ENCODE assay signal across 16 cellular contexts in the genomic region with DNA sequence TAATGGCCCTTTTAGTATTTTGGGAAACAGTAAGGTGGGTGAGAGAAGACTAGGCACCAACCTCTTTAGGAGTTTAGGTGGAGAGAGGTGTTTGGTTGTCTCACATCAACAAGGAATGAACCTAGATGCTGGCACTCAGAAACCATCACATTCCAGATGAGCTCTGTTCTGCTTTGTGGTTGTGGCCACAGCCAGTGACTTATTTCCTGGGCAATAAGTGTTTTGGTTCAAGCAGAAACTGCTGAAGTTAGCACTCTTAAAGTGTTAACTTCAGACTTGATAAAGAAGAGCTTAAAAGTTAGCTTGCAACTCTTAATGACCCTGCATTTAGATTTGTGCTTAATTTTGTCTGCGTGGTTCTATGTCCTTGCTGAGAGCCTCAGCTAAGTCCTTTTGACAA.
DNase-seq lines count a peak whose midpoint lies in the region; ATAC-seq and TF ChIP-seq lines count a peak whose summit lies in the region.
"Had no signal": no experiment of that assay in that cellular context is flagged by ENCODE, and none has a peak within 500 bp of the region (broad histone marks: within the 10 kb centered on the region; RNA-seq: fewer than 3 reads in every experiment).

No MANE protein-coding gene starts in this region.

- CTCF ChIA-PET in BJ (lab: Yijun Ruan, JAX) = interaction anchor here (1.5 kb wide), 1 partner anchor 23 kb away, joined by 3 read pairs; no protein-coding TSS in a partner anchor

- POLR2A ChIA-PET in BJ (lab: Charles Lee) = no interaction called here

- H3K27me3 ChIP-seq in BJ (ENCODE audit: control insufficient read depth, insufficient read depth, low read length) = no peaks in the 10 kb centered on the region
- H3K27me3 ChIP-seq in MG63 = no peaks in the 10 kb centered on the region
- H3K27me3 ChIP-seq: BLaER1 treated with 17β-estradiol and CSF1 and Interleukin-3, amounts not matched to agents 10 nM and 100 nM; cardiac muscle cell; gastroesophageal sphincter; sigmoid colon had no signal

- no peak for ATAC-seq in GM18870 (IDR thresholded peaks at IDR 0.05; ENCODE audit: unreplicated experiment)
- ATAC-seq: gastroesophageal sphincter; stimulated activated effector memory CD8-positive, alpha-beta T cell treated with anti-CD3 and anti-CD28 coated beads, Interleukin-12 subunit alpha, Interleukin-12 subunit beta, amount 100 ng/mL, for 72 hours had no signal

- intact Hi-C loops in head of caudate nucleus (cut with DNase I) = no loop called here

- H3K36me3 ChIP-seq in BJ (ENCODE audit: control insufficient read depth, insufficient read depth, low read length) (no peaks in the 10 kb centered on the region), MG63 (no peaks in the 10 kb centered on the region)
- H3K36me3 ChIP-seq: BLaER1 treated with 17β-estradiol and CSF1 and Interleukin-3, amounts not matched to agents 10 nM and 100 nM; cardiac muscle cell; gastroesophageal sphincter; sigmoid colon had no signal

- TF ChIP-seq CTCF in BJ (IDR thresholded peaks at IDR 0.05; ENCODE audit: insufficient read depth, low read depth, low read length) (no peak), choroid plexus epithelial cell (conservative IDR thresholded peaks at IDR 0.05; ENCODE audit: low read depth, low read length) (no peak)

- no peak overlapping the region for H3K4me3 ChIP-seq in BJ (ENCODE audit: low read depth, low read length)
- no peak overlapping the region for H3K4me3 ChIP-seq in MG63
- no peak overlapping the region for H3K4me3 ChIP-seq in choroid plexus epithelial cell (ENCODE audit: low read depth, low read length)
- H3K4me3 ChIP-seq: BLaER1 treated with 17β-estradiol and CSF1 and Interleukin-3, amounts not matched to agents 10 nM and 100 nM; cardiac muscle cell; gastroesophageal sphincter; PC-9; sigmoid colon had no signal

- no peaks in the 10 kb centered on the region for H3K9me3 ChIP-seq in MG63
- H3K9me3 ChIP-seq: BLaER1 treated with 17β-estradiol and CSF1 and Interleukin-3, amounts not matched to agents 10 nM and 100 nM; gastroesophageal sphincter; sigmoid colon had no signal

- DNase-seq in BJ (ENCODE audit: low read depth) (peak; percentile 10), MG63 (peak; percentile 10), choroid plexus epithelial cell (ENCODE audit: low read depth) (peak; percentile 70), myocyte (ENCODE audit: low read depth) (peak; percentile 38), activated gamma-delta T cell (lab: John Stamatoyannopoulos, UW) (no peak), Kasumi-1 (lab: John Stamatoyannopoulos, UW) (no peak), head of caudate nucleus (no peak)
- DNase-seq: effector memory CD4-positive, alpha-beta T cell; NCI-H1417 treated with DMSO at 0.1 percent for 48 hours; PC-9; sigmoid colon had no signal

Comparison
In these comparisons a context has a peak if more than half of its experiments do, and no peak if none do; other contexts are left out.
1. DNase-seq: peak in BJ (single experiment), MG63 (single experiment), choroid plexus epithelial cell (single experiment) and myocyte (single experiment); none in activated gamma-delta T cell (single experiment), Kasumi-1 (0 of 2) and head of caudate nucleus (0 of 42).